Comparison of ENCODE assay signal across 14 cellular contexts in genomic region chr10:22657028-22657427, GRCh38. TPM values are rescaled to one million over a fixed set of nuclear protein-coding genes. Genes with fewer than 3 reads are reported as not detected.
DNase-seq lines count a peak whose midpoint lies in the region; ATAC-seq and TF ChIP-seq lines count a peak whose summit lies in the region.
"Had no signal": no experiment of that assay in that cellular context is flagged by ENCODE, and none has a peak within 500 bp of the region (broad histone marks: within the 10 kb centered on the region; RNA-seq: fewer than 3 reads in every experiment).

No MANE protein-coding gene starts in this region.

- peak overlapping the region; percentile 90 for H3K27ac Mint-ChIP-seq in activated CD4-positive, alpha-beta T cell treated with anti-CD3 and anti-CD28 coated beads, Interleukin-2, amount 10 ng/mL, durations not matched to agents 24 days and 14 days
- peak overlapping the region; percentile 99 for H3K27ac Mint-ChIP-seq in T-helper 17 cell

- H3K27me3 ChIP-seq in heart left ventricle, result no peaks in the 10 kb centered on the region
- no peaks in the 10 kb centered on the region for H3K27me3 ChIP-seq in spleen (replicated peaks in 1 of 7)
- H3K27me3 ChIP-seq: brain microvascular endothelial cell, Peyer's patch, tibial nerve had no signal

- 38 to 54% (median 47%) methylated on average over 4 of the region's 4 CpGs for WGBS in heart left ventricle, 4 donors
- WGBS in spleen, 5 donors, result 71 to 84% (median 79%) methylated on average over 4 of the region's 4 CpGs

- H3K27ac ChIP-seq in heart left ventricle, result peak overlapping the region in 3 of 12 donors; percentile 20 to 65 (median 27)
- H3K27ac ChIP-seq in spleen, result peak overlapping the region in 5 of 8 donors; percentile 3 to 85 (median 74)
- H3K27ac ChIP-seq: tibial nerve had no signal

- TF ChIP-seq CTCF in heart left ventricle (IDR thresholded peaks at IDR 0.05) (no peak), spleen (IDR thresholded peaks at IDR 0.05 in 8 of 11, conservative IDR thresholded peaks at IDR 0.05 in 3 of 11) (no peak)

- intact Hi-C loops in activated CD4-positive, alpha-beta T cell treated with anti-CD3 and anti-CD28 coated beads, Interleukin-2, amount 10 ng/mL, durations not matched to agents 24 days and 14 days (cut with micrococcal nuclease), result loop anchor here (10.0 kb wide), 2 partner anchors 222 to 352 kb away; no protein-coding TSS in a partner anchor
- intact Hi-C loops in heart left ventricle (cut with DNase I), result no loop called here
- intact Hi-C loops in spleen (cut with DNase I; ENCODE audit: low total_unique reads), result no loop called here

- DNase-seq in activated CD4-positive, alpha-beta T cell treated with anti-CD3 and anti-CD28 coated beads, Interleukin-2, amount 10 ng/mL, durations not matched to agents 24 days and 14 days, result peak; percentile 56
- no peak for DNase-seq in activated CD4-positive, alpha-beta T cell treated with anti-CD3 and anti-CD28 coated beads for 48 hours
- DNase-seq in T-helper 17 cell, result no peak
- peak in 1 of 5 donors; percentile 56 for DNase-seq in heart left ventricle
- DNase-seq in spleen, result no peak
- DNase-seq in NCI-H524 treated with DMSO at 0.1 percent for 48 hours (lab: John Stamatoyannopoulos, UW), result no peak
- DNase-seq: glutamatergic neuron, NCI-H1105 treated with DMSO at 0.1 percent for 48 hours, Peyer's patch, T-helper 9 cell had no signal

- TF ChIP-seq POLR2A in heart left ventricle (IDR thresholded peaks at IDR 0.05) (no peak), spleen (IDR thresholded peaks at IDR 0.05) (no peak), GM18505 (IDR thresholded peaks at IDR 0.05; ENCODE audit: borderline replicate concordance, extremely low read depth, insufficient read depth, insufficient read length) (no peak)

- H3K4me3 Mint-ChIP-seq in activated CD4-positive, alpha-beta T cell treated with anti-CD3 and anti-CD28 coated beads, Interleukin-2, amount 10 ng/mL, durations not matched to agents 24 days and 14 days, result peak overlapping the region; percentile 78
- H3K4me3 Mint-ChIP-seq in T-helper 17 cell, result peak overlapping the region; percentile 76

- H3K9me3 ChIP-seq in T-helper 17 cell (ENCODE audit: control insufficient read depth, low read length, poor library complexity, severe bottlenecking), result no peaks in the 10 kb centered on the region
- no peaks in the 10 kb centered on the region for H3K9me3 ChIP-seq in heart left ventricle
- H3K9me3 ChIP-seq in spleen, result no peaks in the 10 kb centered on the region
- H3K9me3 ChIP-seq: Peyer's patch, tibial nerve had no signal

- H3K4me3 ChIP-seq in heart left ventricle (no peak overlapping the region), spleen (no peak overlapping the region)
- H3K4me3 ChIP-seq: Peyer's patch, tibial nerve had no signal

- H3K36me3 ChIP-seq in heart left ventricle (no peaks in the 10 kb centered on the region), spleen (no peaks in the 10 kb centered on the region)
- H3K36me3 ChIP-seq: brain microvascular endothelial cell, Peyer's patch, tibial nerve had no signal

- no peaks in the 10 kb centered on the region for H3K9me3 Mint-ChIP-seq in activated CD4-positive, alpha-beta T cell treated with anti-CD3 and anti-CD28 coated beads, Interleukin-2, amount 10 ng/mL, durations not matched to agents 24 days and 14 days

- H3K4me1 Mint-ChIP-seq in activated CD4-positive, alpha-beta T cell treated with anti-CD3 and anti-CD28 coated beads, Interleukin-2, amount 10 ng/mL, durations not matched to agents 24 days and 14 days, result peaks cover 82% of the 10 kb centered on the region
- peaks cover 71% of the 10 kb centered on the region for H3K4me1 Mint-ChIP-seq in T-helper 17 cell

- H3K36me3 Mint-ChIP-seq in activated CD4-positive, alpha-beta T cell treated with anti-CD3 and anti-CD28 coated beads, Interleukin-2, amount 10 ng/mL, durations not matched to agents 24 days and 14 days (ENCODE audit: low read depth), result peaks cover 23% of the 10 kb centered on the region
- no peaks in the 10 kb centered on the region for H3K36me3 Mint-ChIP-seq in T-helper 17 cell (ENCODE audit: low read depth)

- ATAC-seq in T-helper 17 cell (no peak), heart left ventricle (peak; percentile 68 to 93 (median 82)), GM18505 (IDR thresholded peaks at IDR 0.05; ENCODE audit: unreplicated experiment) (no peak), HG02840 (IDR thresholded peaks at IDR 0.05; ENCODE audit: low FRiP score, unreplicated experiment) (no peak)

- H3K27me3 Mint-ChIP-seq in activated CD4-positive, alpha-beta T cell treated with anti-CD3 and anti-CD28 coated beads, Interleukin-2, amount 10 ng/mL, durations not matched to agents 24 days and 14 days, result no peaks in the 10 kb centered on the region
- no peaks in the 10 kb centered on the region for H3K27me3 Mint-ChIP-seq in T-helper 17 cell

- H3K4me1 ChIP-seq in heart left ventricle (peaks cover 0 to 82% (median 14%) of the 10 kb centered on the region in 12 donors), spleen (peaks cover 61 to 100% (median 91%) of the 10 kb centered on the region in 6 donors)

RNA-seq across cellular contexts. Expression of gene PIP4K2A, which starts 57.4 kb away (rescaled TPM):
- 94.6 and 101 TPM in 2 replicates for total RNA-seq in activated CD4-positive, alpha-beta T cell treated with anti-CD3 and anti-CD28 coated beads, Interleukin-2, amount 10 ng/mL, durations not matched to agents 24 days and 14 days
- total RNA-seq in T-helper 17 cell (100 to 1,000 TPM; 167 to 205 TPM), heart left ventricle (10 to 100 TPM in 8 of 9 donors, 1 to 10 TPM in 1; 9.2 to 35.6 (median 13.7) TPM), spleen (100 to 1,000 TPM in 5 of 7 donors, 10 to 100 TPM in 2; 95.1 to 168 (median 136) TPM)
- polyA plus RNA-seq in heart left ventricle (1 to 10 TPM; 4.0 to 8.3 TPM), spleen (10 to 100 TPM; 30.1 to 35.7 (median 30.6) TPM)

Comparison
In these comparisons a context has a peak if more than half of its experiments do, and no peak if none do; other contexts are left out.
1. ATAC-seq: peak in heart left ventricle (4 of 4); none in T-helper 17 cell (single experiment), GM18505 (single experiment) and HG02840 (single experiment).